Comparison of ENCODE assay signal across 11 cellular contexts in genomic region chr16:88977028-88977844, GRCh38. TPM values are rescaled to one million over a fixed set of nuclear protein-coding genes. Genes with fewer than 3 reads are reported as not detected.
A peak's percentile ranks its signal among the peaks of the same experiment; 100 is the strongest.
DNase-seq lines count a peak whose midpoint lies in the region; ATAC-seq and TF ChIP-seq lines count a peak whose summit lies in the region.
"Had no signal": no experiment of that assay in that cellular context is flagged by ENCODE, and none has a peak within 500 bp of the region (broad histone marks: within the 10 kb centered on the region; RNA-seq: fewer than 3 reads in every experiment).

Gene CBFA2T3 (minus strand): TSS chr16:88977207. CDS start chr16:88976807, 400 bp downstream.

- DNase-seq in HUDEP-2 (lab: John Stamatoyannopoulos, UW; ENCODE audit: unreplicated experiment in 76 of 76) (peak in 74 of 76 experiments; percentile 39 to 94 (median 76)), colonic mucosa (peak; percentile 70), mucosa of gallbladder (ENCODE audit: low spot score) (peak; percentile 71), activated gamma-delta T cell treated with Interleukin-2 at 50 U/mL for 16 hours (no peak), H4 (ENCODE audit: low spot score) (no peak)
- DNase-seq in activated CD8-positive, alpha-beta memory T cell treated with anti-CD3 and anti-CD28 coated beads, Interleukin-2, amount 10 ng/mL, durations not matched to agents 7 days and 5 days = no peak
- DNase-seq: activated naive CD4-positive, alpha-beta T cell treated with anti-CD3 and anti-CD28 coated beads, Interleukin-2, amount 10 ng/mL, durations not matched to agents 7 days and 5 days; mesendoderm had no signal

- no peaks in the 10 kb centered on the region for H3K9me3 Mint-ChIP-seq in activated CD8-positive, alpha-beta memory T cell treated with anti-CD3 and anti-CD28 coated beads, Interleukin-2, amount 10 ng/mL, durations not matched to agents 7 days and 5 days (ENCODE audit: low read depth)
- H3K9me3 Mint-ChIP-seq: activated naive CD4-positive, alpha-beta T cell treated with anti-CD3 and anti-CD28 coated beads, Interleukin-2, amount 10 ng/mL, durations not matched to agents 7 days and 5 days had no signal

- ATAC-seq in GM18870 (IDR thresholded peaks at IDR 0.05; ENCODE audit: unreplicated experiment) = no peak
- ATAC-seq in activated CD8-positive, alpha-beta memory T cell treated with anti-CD3 and anti-CD28 coated beads, Interleukin-2, amount 10 ng/mL, durations not matched to agents 7 days and 5 days = no peak

- peaks cover 37% of the 10 kb centered on the region for H3K27me3 Mint-ChIP-seq in activated CD8-positive, alpha-beta memory T cell treated with anti-CD3 and anti-CD28 coated beads, Interleukin-2, amount 10 ng/mL, durations not matched to agents 7 days and 5 days

- H3K36me3 ChIP-seq in BLaER1 = 0 out of 2 replicates have a peak, but pooled peaks cover 13% of the 10 kb centered on the region
- no peaks in the 10 kb centered on the region for H3K36me3 ChIP-seq in colonic mucosa

- peaks cover 32% of the 10 kb centered on the region for H4K20me1 ChIP-seq in BLaER1

- H3K4me3 ChIP-seq in BLaER1 = peak within 1 kb of the TSS; percentile 78
- H3K4me3 ChIP-seq in colonic mucosa = peak within 1 kb of the TSS; percentile 20

- H3K4me1 ChIP-seq in BLaER1 (peaks cover 81% of the 10 kb centered on the region), colonic mucosa (no peaks in the 10 kb centered on the region)

- H3K27ac ChIP-seq in BLaER1 (peak within 1 kb of the TSS; percentile 98), colonic mucosa (no peak within 1 kb of the TSS)

- CTCF ChIA-PET in activated CD8-positive, alpha-beta memory T cell treated with anti-CD3 and anti-CD28 coated beads, Interleukin-2, amount 10 ng/mL, durations not matched to agents 7 days and 5 days (lab: Charles Lee) = no interaction called here

- H3K27me3 ChIP-seq in BLaER1 (no peaks in the 10 kb centered on the region), colonic mucosa (no peaks in the 10 kb centered on the region)

- no peaks in the 10 kb centered on the region for H3K36me3 Mint-ChIP-seq in activated CD8-positive, alpha-beta memory T cell treated with anti-CD3 and anti-CD28 coated beads, Interleukin-2, amount 10 ng/mL, durations not matched to agents 7 days and 5 days
- H3K36me3 Mint-ChIP-seq: activated naive CD4-positive, alpha-beta T cell treated with anti-CD3 and anti-CD28 coated beads, Interleukin-2, amount 10 ng/mL, durations not matched to agents 7 days and 5 days had no signal

- H3K4me3 Mint-ChIP-seq in activated CD8-positive, alpha-beta memory T cell treated with anti-CD3 and anti-CD28 coated beads, Interleukin-2, amount 10 ng/mL, durations not matched to agents 7 days and 5 days = no peak within 1 kb of the TSS
- H3K4me3 Mint-ChIP-seq: activated naive CD4-positive, alpha-beta T cell treated with anti-CD3 and anti-CD28 coated beads, Interleukin-2, amount 10 ng/mL, durations not matched to agents 7 days and 5 days had no signal

- peaks cover 7% of the 10 kb centered on the region for H3K4me1 Mint-ChIP-seq in activated CD8-positive, alpha-beta memory T cell treated with anti-CD3 and anti-CD28 coated beads, Interleukin-2, amount 10 ng/mL, durations not matched to agents 7 days and 5 days
- H3K4me1 Mint-ChIP-seq: activated naive CD4-positive, alpha-beta T cell treated with anti-CD3 and anti-CD28 coated beads, Interleukin-2, amount 10 ng/mL, durations not matched to agents 7 days and 5 days had no signal

- no peak for TF ChIP-seq CTCF in colonic mucosa (IDR thresholded peaks at IDR 0.05)

- H3K9me3 ChIP-seq in BLaER1 (no peaks in the 10 kb centered on the region), colonic mucosa (no peaks in the 10 kb centered on the region)

- intact Hi-C loops in colonic mucosa (cut with DNase I) = no loop called here

- peak within 1 kb of the TSS; percentile 98 for H3K4me2 ChIP-seq in BLaER1

- no peak within 1 kb of the TSS for H3K27ac Mint-ChIP-seq in activated CD8-positive, alpha-beta memory T cell treated with anti-CD3 and anti-CD28 coated beads, Interleukin-2, amount 10 ng/mL, durations not matched to agents 7 days and 5 days
- H3K27ac Mint-ChIP-seq: activated naive CD4-positive, alpha-beta T cell treated with anti-CD3 and anti-CD28 coated beads, Interleukin-2, amount 10 ng/mL, durations not matched to agents 7 days and 5 days had no signal

- H3K9ac ChIP-seq in BLaER1 (peak within 1 kb of the TSS; percentile 94), colonic mucosa (ENCODE audit: low read depth in 2 of 2, low read length in 2 of 2) (peak within 1 kb of the TSS; percentile 19 to 56)

RNA-seq across cellular contexts. Expression of gene CBFA2T3, which starts in this region (rescaled TPM):
- 10 to 100 TPM; 10.1 to 10.5 TPM for total RNA-seq in colonic mucosa
- total RNA-seq in mucosa of gallbladder = 5.2 TPM
- total RNA-seq in activated CD8-positive, alpha-beta memory T cell treated with anti-CD3 and anti-CD28 coated beads, Interleukin-2, amount 10 ng/mL, durations not matched to agents 7 days and 5 days = under 1 TPM in 1 of 2 experiments, not detected in 1; 0.21 TPM
- total RNA-seq in H4 (2014; rRNA removed; shearing (Covaris generic)) = not detected in 2 replicates
- total RNA-seq: LHCN-M2 had no signal

Comparison
In these comparisons a context has a peak if more than half of its experiments do, and no peak if none do; other contexts are left out.
1. DNase-seq: peak in HUDEP-2 (74 of 76), colonic mucosa (single experiment) and mucosa of gallbladder (single experiment); none in activated gamma-delta T cell treated with Interleukin-2 at 50 U/mL for 16 hours (single experiment), activated CD8-positive, alpha-beta memory T cell treated with anti-CD3 and anti-CD28 coated beads, Interleukin-2, amount 10 ng/mL, durations not matched to agents 7 days and 5 days (single experiment) and H4 (single experiment).